In the genomic region with DNA sequence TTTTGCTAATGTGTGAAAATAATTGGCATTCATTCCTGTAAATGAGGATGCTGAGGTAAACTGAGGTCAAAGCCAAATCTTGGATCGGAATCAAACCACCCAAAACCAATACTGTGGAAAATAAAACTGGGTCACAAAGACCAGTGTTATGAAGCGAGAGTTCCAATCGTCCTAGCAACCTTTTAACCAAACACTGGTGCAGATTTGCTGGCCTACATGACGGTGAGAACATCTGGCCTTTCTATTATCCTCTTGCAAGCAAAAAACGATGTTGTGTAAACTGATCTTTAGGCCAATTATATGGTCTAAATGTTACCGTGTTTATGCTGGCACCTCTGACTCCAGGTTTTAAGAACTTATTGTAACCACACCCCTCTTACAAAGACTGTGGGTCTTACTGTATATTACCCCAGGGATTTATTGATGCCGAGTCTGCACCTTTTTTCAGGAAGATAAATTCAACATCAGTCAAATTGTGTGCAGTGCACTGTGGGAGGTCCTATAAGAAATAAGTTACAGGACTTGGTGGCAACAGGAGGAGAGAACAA, we compare ENCODE assay signal across 17 cellular contexts.
DNase-seq lines count a peak whose midpoint lies in the region; TF ChIP-seq lines count a peak whose summit lies in the region.
"Had no signal": no experiment of that assay in that cellular context is flagged by ENCODE, and none has a peak within 500 bp of the region (broad histone marks: within the 10 kb centered on the region; RNA-seq: fewer than 3 reads in every experiment).

No MANE protein-coding gene starts in this region.

- H3K27me3 ChIP-seq in esophagus muscularis mucosa = no peaks in the 10 kb centered on the region
- H3K27me3 ChIP-seq: left lung, upper lobe of left lung had no signal

- peak overlapping the region; percentile 5 to 61 (median 52) for H3K27ac ChIP-seq in esophagus muscularis mucosa (replicated peaks in 1 of 4)
- H3K27ac ChIP-seq: left lung had no signal

- peaks cover 2% of the 10 kb centered on the region for H3K9me3 Mint-ChIP-seq in nephron
- H3K9me3 Mint-ChIP-seq: activated CD4-positive, alpha-beta memory T cell treated with anti-CD3 and anti-CD28 coated beads for 36 hours; CD8-positive, alpha-beta T cell; endodermal cell had no signal

- peak overlapping the region; percentile 94 to 95 (median 95) for H3K27ac Mint-ChIP-seq in nephron
- H3K27ac Mint-ChIP-seq: activated CD4-positive, alpha-beta memory T cell treated with anti-CD3 and anti-CD28 coated beads for 36 hours; CD8-positive, alpha-beta T cell; endodermal cell had no signal

- no peaks in the 10 kb centered on the region for H3K9me3 ChIP-seq in esophagus muscularis mucosa
- H3K9me3 ChIP-seq: left lung, upper lobe of left lung had no signal

- peaks cover 5 to 63% (median 46%) of the 10 kb centered on the region in 4 donors for H3K4me1 ChIP-seq in esophagus muscularis mucosa
- H3K4me1 ChIP-seq: upper lobe of left lung had no signal

- H3K36me3 ChIP-seq in esophagus muscularis mucosa = peaks cover 0 to 6% (median 5%) of the 10 kb centered on the region in 4 donors
- H3K36me3 ChIP-seq: left lung, upper lobe of left lung had no signal

- TF ChIP-seq EP300 in esophagus muscularis mucosa (IDR thresholded peaks at IDR 0.05) = no peak

- H3K4me3 ChIP-seq in esophagus muscularis mucosa = no peak overlapping the region
- H3K4me3 ChIP-seq: left lung, upper lobe of left lung had no signal

- H3K27me3 Mint-ChIP-seq in nephron (ENCODE audit: low read depth) = no peaks in the 10 kb centered on the region

- DNase-seq in NCI-H2081 (lab: John Stamatoyannopoulos, UW) = peak; percentile 18 to 42
- DNase-seq in NCI-H2081 treated with DMSO at 0.1 percent for 48 hours (lab: John Stamatoyannopoulos, UW) = no peak
- DNase-seq in NCI-H2171 (lab: John Stamatoyannopoulos, UW) = peak; percentile 72
- DNase-seq in esophagus muscularis mucosa (ENCODE audit: extremely low spot score) = no peak
- DNase-seq in SKM-1 (lab: John Stamatoyannopoulos, UW; ENCODE audit: unreplicated experiment) = no peak
- no peak for DNase-seq in activated CD4-positive, CD25-positive, alpha-beta regulatory T cell (lab: John Stamatoyannopoulos, UW)
- no peak for DNase-seq in GM19240 (ENCODE audit: insufficient read length, low spot score)
- DNase-seq: activated CD4-positive, alpha-beta memory T cell treated with anti-CD3 and anti-CD28 coated beads for 36 hours; activated naive CD4-positive, alpha-beta T cell treated with anti-CD3 and anti-CD28 coated beads, Interleukin-2, amount 50 U/mL, for 16 hours; CD8-positive, alpha-beta T cell; EL; endodermal cell; foreskin melanocyte; left lung; NCI-H187 treated with DMSO at 0.1 percent for 48 hours; upper lobe of left lung had no signal

- 42% methylated on average over 7 of the region's 7 CpGs for WGBS in esophagus muscularis mucosa

- intact Hi-C loops in esophagus muscularis mucosa (cut with DNase I) = no loop called here

- no peak for TF ChIP-seq POLR2A in esophagus muscularis mucosa (IDR thresholded peaks at IDR 0.05; ENCODE audit: low read depth)

- no peak overlapping the region for H3K4me3 Mint-ChIP-seq in nephron
- H3K4me3 Mint-ChIP-seq: activated CD4-positive, alpha-beta memory T cell treated with anti-CD3 and anti-CD28 coated beads for 36 hours; CD8-positive, alpha-beta T cell; endodermal cell had no signal

- TF ChIP-seq CTCF in esophagus muscularis mucosa (IDR thresholded peaks at IDR 0.05) (no peak), nephron (IDR thresholded peaks at IDR 0.05; ENCODE audit: unreplicated experiment in 3 of 3) (no peak)

- H3K4me1 Mint-ChIP-seq in nephron = peaks cover 48% of the 10 kb centered on the region
- H3K4me1 Mint-ChIP-seq: endodermal cell had no signal

- peaks cover 76% of the 10 kb centered on the region for H3K36me3 Mint-ChIP-seq in nephron (ENCODE audit: low read depth)
- H3K36me3 Mint-ChIP-seq: activated CD4-positive, alpha-beta memory T cell treated with anti-CD3 and anti-CD28 coated beads for 36 hours; CD8-positive, alpha-beta T cell had no signal

Comparison
In these comparisons a context has a peak if more than half of its experiments do, and no peak if none do; other contexts are left out.
1. DNase-seq: peak in NCI-H2081 (2 of 2) and NCI-H2171 (single experiment); none in NCI-H2081 treated with DMSO at 0.1 percent for 48 hours (single experiment), esophagus muscularis mucosa (single experiment), SKM-1 (single experiment), activated CD4-positive, CD25-positive, alpha-beta regulatory T cell (0 of 4) and GM19240 (single experiment).